ENCODE assay signal across 8 cellular contexts in the genomic region with DNA sequence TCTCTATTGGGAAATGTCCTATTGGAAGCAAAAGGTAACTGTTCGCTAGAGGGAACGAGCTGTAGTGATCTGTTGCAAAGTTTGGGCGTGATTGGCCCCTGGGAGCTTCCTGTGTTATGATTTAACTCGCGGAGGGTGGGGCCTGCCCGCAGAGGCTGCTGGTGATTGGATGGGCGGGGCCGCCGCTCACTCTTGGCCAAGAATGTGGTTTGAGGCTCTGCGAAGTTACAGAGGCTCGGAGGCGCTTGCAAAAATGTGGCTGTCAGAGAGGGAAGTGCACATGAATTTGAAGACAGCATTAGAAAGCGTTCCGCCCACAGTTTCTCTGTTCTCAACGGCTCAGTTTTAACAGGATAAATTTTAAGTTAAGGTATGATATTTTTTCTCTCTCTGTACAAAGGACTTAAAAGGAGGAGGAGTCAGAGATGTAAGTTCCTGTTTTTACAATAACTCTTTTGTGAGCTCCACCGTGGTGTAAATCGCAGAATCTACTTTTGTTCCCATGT. TPM values are rescaled to one million over a fixed set of nuclear protein-coding genes. Genes with fewer than 3 reads are reported as not detected.
DNase-seq lines count a peak whose midpoint lies in the region; ATAC-seq and TF ChIP-seq lines count a peak whose summit lies in the region.

No MANE protein-coding gene starts in this region.

- H3K79me2 ChIP-seq in neural cell (replicated peaks; ENCODE audit: insufficient read depth, low read length) = no peaks in the 10 kb centered on the region

- H4K20me1 ChIP-seq in neural cell (ENCODE audit: insufficient read depth) = no peaks in the 10 kb centered on the region

- no peaks in the 10 kb centered on the region for H3F3A ChIP-seq in neural cell (ENCODE audit: insufficient read depth, low read length, poor library complexity, severe bottlenecking)

- peak; percentile 98 for ATAC-seq in GM21423 (IDR thresholded peaks at IDR 0.05; ENCODE audit: unreplicated experiment)
- ATAC-seq in stimulated activated naive CD8-positive, alpha-beta T cell treated with anti-CD3 and anti-CD28 coated beads, Interleukin-15, amount 100 ng/mL, for 72 hours = peak; percentile 99

- H3K9me2 ChIP-seq in neural cell (ENCODE audit: insufficient read depth, low read length) = no peaks in the 10 kb centered on the region

- H3K27ac ChIP-seq in HUES48 (ENCODE audit: low read depth, low read length) = peak overlapping the region; percentile 16
- H3K27ac ChIP-seq in RWPE1 = peak overlapping the region; percentile 75
- H3K27ac ChIP-seq in neural cell (ENCODE audit: low read length) = no peak overlapping the region

- H3K27me3 ChIP-seq in HUES48 (ENCODE audit: control insufficient read depth, insufficient read depth, low read length) (no peaks in the 10 kb centered on the region), neural cell (ENCODE audit: insufficient read depth, low read depth, low read length) (no peaks in the 10 kb centered on the region)

- H3K36me3 ChIP-seq in HUES48 (ENCODE audit: control insufficient read depth, insufficient read depth, low read length) (no peaks in the 10 kb centered on the region), neural cell (ENCODE audit: insufficient read depth, low read length) (no peaks in the 10 kb centered on the region)

- H3K4me3 ChIP-seq in HUES48 (ENCODE audit: low read depth, low read length) (peak overlapping the region; percentile 65), neural cell (ENCODE audit: low read length) (peak overlapping the region; percentile 43)

- no peaks in the 10 kb centered on the region for H3K27me3 Mint-ChIP-seq in stimulated activated naive CD8-positive, alpha-beta T cell treated with anti-CD3 and anti-CD28 coated beads, Interleukin-15, amount 100 ng/mL, for 72 hours

- H3K4me2 ChIP-seq in neural cell (ENCODE audit: low read length) = no peak overlapping the region

- no peak overlapping the region for H2AFZ ChIP-seq in neural cell (ENCODE audit: low read depth, low read length)

- POLR2A ChIA-PET in RWPE1 (lab: Yijun Ruan, JAX; ENCODE audit: low non-redundant PET) = interaction anchor here (0.6 kb wide), 1 partner anchor 210 kb away, joined by 3 read pairs; no protein-coding TSS in a partner anchor

- H3K9me3 Mint-ChIP-seq in stimulated activated naive CD8-positive, alpha-beta T cell treated with anti-CD3 and anti-CD28 coated beads, Interleukin-15, amount 100 ng/mL, for 72 hours = no peaks in the 10 kb centered on the region

- CTCF ChIA-PET in RWPE1 (lab: Yijun Ruan, JAX) = interaction anchor here (0.5 to 1.4 kb wide), 6 partner anchors 14 to 594 kb away, joined by 3 to 5 read pairs (median 3); no protein-coding TSS in a partner anchor

- TF ChIP-seq EP300 in neural cell (conservative IDR thresholded peaks at IDR 0.05; ENCODE audit: poor library complexity, severe bottlenecking) = no peak

- TF ChIP-seq RAD21 in neural cell (conservative IDR thresholded peaks at IDR 0.05) = no peak

- H3K9me3 ChIP-seq in HUES48 (ENCODE audit: control insufficient read depth, insufficient read depth, low read length) (no peaks in the 10 kb centered on the region), neural cell (ENCODE audit: low read length) (no peaks in the 10 kb centered on the region)

- H3K27ac Mint-ChIP-seq in stimulated activated naive CD8-positive, alpha-beta T cell treated with anti-CD3 and anti-CD28 coated beads, Interleukin-15, amount 100 ng/mL, for 72 hours = peak overlapping the region; percentile 93 to 98

- H3K4me1 ChIP-seq in HUES48 (ENCODE audit: control insufficient read depth, insufficient read depth, low read length) = peaks cover 9% of the 10 kb centered on the region; the same call in 1 of the 2 replicates

- peak; percentile 84 for DNase-seq in DMS 273 treated with DMSO at 0.1 percent for 48 hours (lab: John Stamatoyannopoulos, UW)
- DNase-seq in RWPE1 (ENCODE audit: low spot score) = peak; percentile 98
- peak; percentile 95 for DNase-seq in activated effector memory CD4-positive, alpha-beta T cell treated with Interleukin-2 at 50 U/mL for 16 hours
- DNase-seq in fibroblast of the conjunctiva (ENCODE audit: low read depth) = peak; percentile 92
- peak; percentile 94 to 97 for DNase-seq in stimulated activated naive CD8-positive, alpha-beta T cell treated with anti-CD3 and anti-CD28 coated beads, Interleukin-15, amount 100 ng/mL, for 72 hours

- H3K9ac ChIP-seq in HUES48 (ENCODE audit: low read depth, low read length) (peak overlapping the region; percentile 9; the same call in 1 of the 2 replicates), neural cell (ENCODE audit: low read length) (no peak overlapping the region)

- peak overlapping the region; percentile 84 to 93 for H3K4me3 Mint-ChIP-seq in stimulated activated naive CD8-positive, alpha-beta T cell treated with anti-CD3 and anti-CD28 coated beads, Interleukin-15, amount 100 ng/mL, for 72 hours

- TF ChIP-seq CTCF in RWPE1 (conservative IDR thresholded peaks at IDR 0.05; ENCODE audit: low read depth) = peak; percentile 67
- no peak for TF ChIP-seq CTCF in neural cell (IDR thresholded peaks at IDR 0.05; ENCODE audit: poor library complexity, severe bottlenecking)

- H3K4me1 Mint-ChIP-seq in stimulated activated naive CD8-positive, alpha-beta T cell treated with anti-CD3 and anti-CD28 coated beads, Interleukin-15, amount 100 ng/mL, for 72 hours = peaks cover 61% of the 10 kb centered on the region

TF ChIP-seq in neural cell, 6 proteins besides CTCF, POLR2A, EP300 and RAD21:
- TF ChIP-seq EZH2 (IDR thresholded peaks at IDR 0.05; ENCODE audit: borderline replicate concordance, insufficient read depth, low read length, poor library complexity, severe bottlenecking) = no peak
- TF ChIP-seq, protein P1, sequence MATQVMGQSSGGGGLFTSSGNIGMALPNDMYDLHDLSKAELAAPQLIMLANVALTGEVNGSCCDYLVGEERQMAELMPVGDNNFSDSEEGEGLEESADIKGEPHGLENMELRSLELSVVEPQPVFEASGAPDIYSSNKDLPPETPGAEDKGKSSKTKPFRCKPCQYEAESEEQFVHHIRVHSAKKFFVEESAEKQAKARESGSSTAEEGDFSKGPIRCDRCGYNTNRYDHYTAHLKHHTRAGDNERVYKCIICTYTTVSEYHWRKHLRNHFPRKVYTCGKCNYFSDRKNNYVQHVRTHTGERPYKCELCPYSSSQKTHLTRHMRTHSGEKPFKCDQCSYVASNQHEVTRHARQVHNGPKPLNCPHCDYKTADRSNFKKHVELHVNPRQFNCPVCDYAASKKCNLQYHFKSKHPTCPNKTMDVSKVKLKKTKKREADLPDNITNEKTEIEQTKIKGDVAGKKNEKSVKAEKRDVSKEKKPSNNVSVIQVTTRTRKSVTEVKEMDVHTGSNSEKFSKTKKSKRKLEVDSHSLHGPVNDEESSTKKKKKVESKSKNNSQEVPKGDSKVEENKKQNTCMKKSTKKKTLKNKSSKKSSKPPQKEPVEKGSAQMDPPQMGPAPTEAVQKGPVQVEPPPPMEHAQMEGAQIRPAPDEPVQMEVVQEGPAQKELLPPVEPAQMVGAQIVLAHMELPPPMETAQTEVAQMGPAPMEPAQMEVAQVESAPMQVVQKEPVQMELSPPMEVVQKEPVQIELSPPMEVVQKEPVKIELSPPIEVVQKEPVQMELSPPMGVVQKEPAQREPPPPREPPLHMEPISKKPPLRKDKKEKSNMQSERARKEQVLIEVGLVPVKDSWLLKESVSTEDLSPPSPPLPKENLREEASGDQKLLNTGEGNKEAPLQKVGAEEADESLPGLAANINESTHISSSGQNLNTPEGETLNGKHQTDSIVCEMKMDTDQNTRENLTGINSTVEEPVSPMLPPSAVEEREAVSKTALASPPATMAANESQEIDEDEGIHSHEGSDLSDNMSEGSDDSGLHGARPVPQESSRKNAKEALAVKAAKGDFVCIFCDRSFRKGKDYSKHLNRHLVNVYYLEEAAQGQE (IDR thresholded peaks at IDR 0.05; ENCODE audit: borderline replicate concordance) = no peak
- no peak for TF ChIP-seq MXI1 (conservative IDR thresholded peaks at IDR 0.05; ENCODE audit: poor library complexity, severe bottlenecking)
- TF ChIP-seq POLR2AphosphoS5 (IDR thresholded peaks at IDR 0.05) = no peak
- no peak for TF ChIP-seq TAF1 (IDR thresholded peaks at IDR 0.05; ENCODE audit: low read depth)
- TF ChIP-seq SMC3 (conservative IDR thresholded peaks at IDR 0.05; ENCODE audit: poor library complexity) = no peak

RNA-seq across cellular contexts. Expression of a gene that starts 46.9 kb away (rescaled TPM):
- 16.0 and 17.0 TPM in 2 replicates for polyA plus RNA-seq in neural cell
- polyA minus RNA-seq in neural cell = 27.0 and 38.3 TPM in 2 replicates
